8 cellular contexts compared by ENCODE assay signal in the genomic region with DNA sequence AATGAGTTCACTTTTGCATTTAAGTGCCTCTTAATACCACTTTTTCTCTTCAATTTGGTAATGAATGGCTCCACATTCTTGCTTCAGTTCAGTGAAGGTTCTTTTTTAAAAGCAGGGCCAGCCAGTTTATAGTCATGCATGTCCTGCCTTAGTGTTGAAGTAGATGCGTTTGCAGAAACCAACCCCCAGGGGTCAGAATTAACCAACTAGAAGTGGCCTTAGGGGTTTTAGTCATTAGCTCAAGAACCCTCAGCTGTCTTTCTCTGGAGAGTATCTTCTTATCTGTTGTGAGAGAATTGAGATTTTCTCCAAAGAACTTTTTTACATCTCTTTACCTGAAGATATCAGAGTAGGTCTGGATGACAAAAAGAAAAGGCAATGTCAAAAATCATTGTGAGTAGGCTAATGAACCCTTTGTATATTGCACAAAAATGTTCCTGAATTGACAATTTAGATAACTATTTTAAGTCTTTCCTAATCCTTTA.
A peak's percentile ranks its signal among the peaks of the same experiment; 100 is the strongest.
DNase-seq lines count a peak whose midpoint lies in the region; ATAC-seq, FAIRE-seq and TF ChIP-seq lines count a peak whose summit lies in the region.

No MANE protein-coding gene starts in this region.

- H3K4me1 ChIP-seq in BE2C, result no peaks in the 10 kb centered on the region
- no peaks in the 10 kb centered on the region for H3K4me1 ChIP-seq in PC-3 (ENCODE audit: insufficient read depth, low read length)
- peaks cover 7 to 21% of the 10 kb centered on the region in 2 experiments for H3K4me1 ChIP-seq in K562 (replicated peaks in 1 of 2; ENCODE audit: control insufficient read depth in 2 of 2, insufficient read depth in 2 of 2, low read length in 2 of 2)
- H3K4me1 ChIP-seq in iPS-20b (ENCODE audit: insufficient read depth, low read length), result peaks cover 19% of the 10 kb centered on the region

- H3K9me2 ChIP-seq in PC-3 (replicated peaks; ENCODE audit: low read length), result no peaks in the 10 kb centered on the region

- H3K4me3 ChIP-seq in BE2C (ENCODE audit: low read depth, low read length) (no peak overlapping the region), PC-3 (ENCODE audit: low read length) (no peak overlapping the region), K562 (no peak overlapping the region), iPS-20b (ENCODE audit: low read length) (no peak overlapping the region)

- H3K9ac ChIP-seq in PC-3 (ENCODE audit: low read length) (no peak overlapping the region), K562 (ENCODE audit: insufficient read depth in 1 of 2, low read depth in 2 of 2, low read length in 2 of 2) (no peak overlapping the region), iPS-20b (ENCODE audit: low read depth, low read length) (no peak overlapping the region)

- 0% methylated on average over 1 of the region's 1 CpG for WGBS in K562 (ENCODE audit: insufficient coverage, low coverage, missing lambda C conversion rate)

- in situ Hi-C loops in K562 (cut with MboI), result loop anchor here (10.0 kb wide), 1 partner anchor 152 kb away; no protein-coding TSS in a partner anchor

- no peaks in the 10 kb centered on the region for H3F3A ChIP-seq in PC-3 (ENCODE audit: low read length, unreplicated experiment)

- TF ChIP-seq POLR2A in K562 (conservative IDR thresholded peaks at IDR 0.05), result no peak

- no peak overlapping the region for H3K4me2 ChIP-seq in PC-3 (ENCODE audit: low read length)
- no peak overlapping the region for H3K4me2 ChIP-seq in K562 (ENCODE audit: insufficient read depth, low read length)

- BruUV-seq in PC-3 (replicated peaks; lab: Mats Ljungman, UMichigan), result no TSS peak
- BruUV-seq in K562 (replicated peaks; lab: Mats Ljungman, UMichigan), result no TSS peak

- H3K9me1 ChIP-seq in K562 (ENCODE audit: control insufficient read depth, insufficient read depth, low read length), result no peaks in the 10 kb centered on the region

- H3K27me3 ChIP-seq in BE2C, result no peaks in the 10 kb centered on the region
- H3K27me3 ChIP-seq in PC-3 (ENCODE audit: low read length), result peaks cover 48% of the 10 kb centered on the region
- H3K27me3 ChIP-seq in K562 (ENCODE audit: control insufficient read depth in 2 of 2, insufficient read depth in 2 of 2, low read length in 2 of 2), result no peaks in the 10 kb centered on the region; a peak in 1 of 5 replicates
- H3K27me3 ChIP-seq in iPS-20b (ENCODE audit: insufficient read depth, low read length), result no peaks in the 10 kb centered on the region

- H3K27ac ChIP-seq in PC-3 (ENCODE audit: low read length), result no peak overlapping the region
- no peak overlapping the region for H3K27ac ChIP-seq in K562 (ENCODE audit: extremely low read depth, low read depth, low read length)
- H3K27ac ChIP-seq in iPS-20b (ENCODE audit: low read length), result peak overlapping the region; percentile 33

- TF ChIP-seq EP300 in K562 (IDR thresholded peaks at IDR 0.05; ENCODE audit: low read length), result peak; percentile 57; the same call in 1 of the 2 replicates

- H2AFZ ChIP-seq in PC-3 (ENCODE audit: low read length) (no peak overlapping the region), K562 (ENCODE audit: low read depth, low read length) (no peak overlapping the region)

- H3K9me3 ChIP-seq in BE2C (no peaks in the 10 kb centered on the region), PC-3 (ENCODE audit: low read length) (no peaks in the 10 kb centered on the region), K562 (replicated peaks; ENCODE audit: control insufficient read depth, insufficient read depth, low read depth, low read length) (no peaks in the 10 kb centered on the region), iPS-20b (ENCODE audit: insufficient read depth, low read depth, low read length) (no peaks in the 10 kb centered on the region)

- DNase-seq in BE2C, result peak; percentile 67
- peak; percentile 69 for DNase-seq in LHCN-M2 (ENCODE audit: low read depth)
- DNase-seq in PC-3, result peak; percentile 72
- DNase-seq in K562 (ENCODE audit: extremely low read depth in 1 of 4, low spot score in 3 of 4), result peak; percentile 88 to 96 (median 90)
- DNase-seq in stimulated activated CD4-positive, alpha-beta T cell treated with anti-CD3 and anti-CD28 coated beads, Interleukin-2, amount 100 ng/mL, for 48 hours, result peak; percentile 7 to 13

- TF ChIP-seq CTCF in BE2C (IDR thresholded peaks at IDR 0.05; ENCODE audit: low read depth, low read length), result peak; percentile 87
- TF ChIP-seq CTCF in PC-3 (conservative IDR thresholded peaks at IDR 0.05; ENCODE audit: low read depth, low read length), result peak; percentile 78
- peak; percentile 92 to 99 (median 94) for TF ChIP-seq CTCF in K562 (IDR thresholded peaks at IDR 0.05 in 2 of 3, conservative IDR thresholded peaks at IDR 0.05 in 1 of 3; ENCODE audit: insufficient read depth in 2 of 3, low read depth in 1 of 3, low read length in 3 of 3)

- POLR2A ChIA-PET in PC-3 (lab: Charles Lee; ENCODE audit: unreplicated experiment) (no interaction called here), K562 (lab: Yijun Ruan, JAX) (interaction anchor here (0.6 to 2.1 kb wide), 9 partner anchors 9 to 227 kb away, joined by 3 to 14 read pairs (median 4); a partner anchor contains a TSS)

- ATAC-seq in GM18498 (IDR thresholded peaks at IDR 0.05; ENCODE audit: unreplicated experiment) (peak; percentile 69), PC-3 (peak; percentile 87), K562 (peak; percentile 95), HG02840 (IDR thresholded peaks at IDR 0.05; ENCODE audit: low FRiP score, unreplicated experiment) (no peak)

- peak; percentile 88 for FAIRE-seq in K562 (lab: Jason Lieb, UNC)

- intact Hi-C loops in PC-3 (cut with micrococcal nuclease) (loop anchor here (1.0 to 2.0 kb wide), 2 partner anchors 154 to 203 kb away; no protein-coding TSS in a partner anchor), K562 (cut with micrococcal nuclease) (loop anchor here (1.0 to 5.0 kb wide), 10 partner anchors 31 to 775 kb away; no protein-coding TSS in a partner anchor)

- H4K20me1 ChIP-seq in PC-3 (ENCODE audit: low read length), result no peaks in the 10 kb centered on the region
- no peaks in the 10 kb centered on the region for H4K20me1 ChIP-seq in K562 (replicated peaks; ENCODE audit: control insufficient read depth, insufficient read depth, low read length)

- peak; percentile 100 for TF ChIP-seq RAD21 in K562 (CRISPR knock-in tag; conservative IDR thresholded peaks at IDR 0.05 in 1 of 2, IDR thresholded peaks at IDR 0.05 in 1 of 2)

- CTCF ChIA-PET in PC-3 (lab: Charles Lee), result interaction anchor here (0.5 to 1.4 kb wide), 7 partner anchors 12 to 205 kb away, joined by 3 to 11 read pairs (median 4); no protein-coding TSS in a partner anchor
- CTCF ChIA-PET in K562 (lab: Yijun Ruan, JAX; ENCODE audit: low intra/inter-chr PET ratio), result interaction anchor here (0.6 to 5.7 kb wide), 10 partner anchors 96 to 927 kb away, joined by 3 to 188 read pairs (median 4); a partner anchor contains a TSS

- H3K36me3 ChIP-seq in BE2C (no peaks in the 10 kb centered on the region), PC-3 (ENCODE audit: low read depth, low read length) (no peaks in the 10 kb centered on the region), K562 (ENCODE audit: control insufficient read depth, insufficient read depth, low read length) (no peaks in the 10 kb centered on the region), iPS-20b (ENCODE audit: insufficient read depth, low read depth, low read length) (no peaks in the 10 kb centered on the region)

- H3K79me2 ChIP-seq in PC-3 (ENCODE audit: low read length), result no peaks in the 10 kb centered on the region
- H3K79me2 ChIP-seq in K562 (ENCODE audit: control insufficient read depth, insufficient read depth, low read length), result no peaks in the 10 kb centered on the region

TF ChIP-seq in K562, 482 proteins besides CTCF, POLR2A, EP300 and RAD21 (continues in another document):
- TF ChIP-seq, protein P1, sequence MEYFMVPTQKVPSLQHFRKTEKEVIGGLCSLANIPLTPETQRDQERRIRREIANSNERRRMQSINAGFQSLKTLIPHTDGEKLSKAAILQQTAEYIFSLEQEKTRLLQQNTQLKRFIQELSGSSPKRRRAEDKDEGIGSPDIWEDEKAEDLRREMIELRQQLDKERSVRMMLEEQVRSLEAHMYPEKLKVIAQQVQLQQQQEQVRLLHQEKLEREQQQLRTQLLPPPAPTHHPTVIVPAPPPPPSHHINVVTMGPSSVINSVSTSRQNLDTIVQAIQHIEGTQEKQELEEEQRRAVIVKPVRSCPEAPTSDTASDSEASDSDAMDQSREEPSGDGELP (CRISPR knock-in tag; IDR thresholded peaks at IDR 0.05; ENCODE audit: borderline replicate concordance), result no peak; the same call in 1 of the 2 replicates
- TF ChIP-seq BRD4 (IDR thresholded peaks at IDR 0.05) (no peak), NCOA1 (IDR thresholded peaks at IDR 0.05; ENCODE audit: low read depth) (no peak), CHD1 (IDR thresholded peaks at IDR 0.05; ENCODE audit: low read length) (no peak), ZNF696 (CRISPR knock-in tag; conservative IDR thresholded peaks at IDR 0.05) (no peak), SRSF1 (IDR thresholded peaks at IDR 0.05; ENCODE audit: low read depth, low read length) (no peak), SMAD4 (CRISPR knock-in tag; conservative IDR thresholded peaks at IDR 0.05) (peak; percentile 38; the same call in 1 of the 2 replicates), OTX1 (CRISPR knock-in tag; IDR thresholded peaks at IDR 0.05) (no peak; the same call in 1 of the 2 replicates), ZNF12 (CRISPR knock-in tag; IDR thresholded peaks at IDR 0.05) (no peak), ZNF830 (CRISPR knock-in tag; IDR thresholded peaks at IDR 0.05) (no peak), CCAR2 (IDR thresholded peaks at IDR 0.05; ENCODE audit: low read depth, low read length) (no peak), ZNF561 (CRISPR knock-in tag; conservative IDR thresholded peaks at IDR 0.05) (no peak), ZEB2 (IDR thresholded peaks at IDR 0.05) (0 out of 2 replicates have a peak, but pooled peaks have one; percentile 15), PHB (CRISPR knock-in tag; IDR thresholded peaks at IDR 0.05) (no peak), L3MBTL2 (IDR thresholded peaks at IDR 0.05) (0 out of 2 replicates have a peak, but pooled peaks have one; percentile 26), ZNF436 (CRISPR knock-in tag; IDR thresholded peaks at IDR 0.05) (no peak), ATF7 (IDR thresholded peaks at IDR 0.05) (peak; percentile 37; the same call in 1 of the 2 replicates)
- TF ChIP-seq, protein P2, sequence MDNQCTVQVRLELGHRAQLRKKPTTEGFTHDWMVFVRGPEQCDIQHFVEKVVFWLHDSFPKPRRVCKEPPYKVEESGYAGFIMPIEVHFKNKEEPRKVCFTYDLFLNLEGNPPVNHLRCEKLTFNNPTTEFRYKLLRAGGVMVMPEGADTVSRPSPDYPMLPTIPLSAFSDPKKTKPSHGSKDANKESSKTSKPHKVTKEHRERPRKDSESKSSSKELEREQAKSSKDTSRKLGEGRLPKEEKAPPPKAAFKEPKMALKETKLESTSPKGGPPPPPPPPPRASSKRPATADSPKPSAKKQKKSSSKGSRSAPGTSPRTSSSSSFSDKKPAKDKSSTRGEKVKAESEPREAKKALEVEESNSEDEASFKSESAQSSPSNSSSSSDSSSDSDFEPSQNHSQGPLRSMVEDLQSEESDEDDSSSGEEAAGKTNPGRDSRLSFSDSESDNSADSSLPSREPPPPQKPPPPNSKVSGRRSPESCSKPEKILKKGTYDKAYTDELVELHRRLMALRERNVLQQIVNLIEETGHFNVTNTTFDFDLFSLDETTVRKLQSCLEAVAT (IDR thresholded peaks at IDR 0.05), result peak in 1 of 2 experiments; percentile 23; a peak in 1 of 4 replicates

Comparison
In these comparisons a context has a peak if more than half of its experiments do, and no peak if none do; other contexts are left out.
1. DNase-seq: peak in every context shown above with its lines; median percentile 90 in K562; 72 in PC-3; 69 in LHCN-M2; 67 in BE2C; 10 in stimulated activated CD4-positive, alpha-beta T cell treated with anti-CD3 and anti-CD28 coated beads, Interleukin-2, amount 100 ng/mL, for 48 hours.